ENCODE assay signal across 28 cellular contexts in genomic region chr15:57549935-57550334, GRCh38. TPM values are rescaled to one million over a fixed set of nuclear protein-coding genes. Genes with fewer than 3 reads are reported as not detected.
DNase-seq lines count a peak whose midpoint lies in the region; ATAC-seq and TF ChIP-seq lines count a peak whose summit lies in the region.
"Had no signal": no experiment of that assay in that cellular context is flagged by ENCODE, and none has a peak within 500 bp of the region (broad histone marks: within the 10 kb centered on the region; RNA-seq: fewer than 3 reads in every experiment).

No MANE protein-coding gene starts in this region.

- TF ChIP-seq POLR2A in breast epithelium (IDR thresholded peaks at IDR 0.05) (no peak), esophagus muscularis mucosa (IDR thresholded peaks at IDR 0.05; ENCODE audit: low read depth) (no peak), thyroid gland (IDR thresholded peaks at IDR 0.05) (peak in 1 of 2 donors; percentile 15), gastroesophageal sphincter (IDR thresholded peaks at IDR 0.05) (no peak)

- TF ChIP-seq EP300 in esophagus muscularis mucosa (IDR thresholded peaks at IDR 0.05) (no peak), gastroesophageal sphincter (IDR thresholded peaks at IDR 0.05) (no peak)

- CTCF ChIA-PET in MCF 10A (lab: Yijun Ruan, JAX) = interaction anchor here (0.5 to 3.5 kb wide), 7 partner anchors 10 to 209 kb away, joined by 3 to 17 read pairs (median 5); no protein-coding TSS in a partner anchor

- H3K36me3 ChIP-seq in breast epithelium (peaks cover 4% of the 10 kb centered on the region), esophagus muscularis mucosa (peaks cover 0 to 16% (median 11%) of the 10 kb centered on the region in 4 donors), thyroid gland (peaks cover 17 to 28% of the 10 kb centered on the region in 2 donors), gastroesophageal sphincter (peaks cover 0 to 26% of the 10 kb centered on the region in 2 donors)

- H3K27ac ChIP-seq in breast epithelium (peak overlapping the region; percentile 50 to 83), esophagus muscularis mucosa (replicated peaks in 1 of 4) (peak overlapping the region in 3 of 4 donors; percentile 1 to 73 (median 27)), thyroid gland (peak overlapping the region; percentile 80 to 92 (median 87)), gastroesophageal sphincter (peak overlapping the region in 1 of 4 donors; percentile 68)
- H3K27ac ChIP-seq: 22Rv1, GM23248, right lobe of liver, testis had no signal

- H3K9me3 ChIP-seq in breast epithelium (no peaks in the 10 kb centered on the region), esophagus muscularis mucosa (no peaks in the 10 kb centered on the region), thyroid gland (no peaks in the 10 kb centered on the region), gastroesophageal sphincter (no peaks in the 10 kb centered on the region)
- H3K9me3 ChIP-seq: esophagus squamous epithelium, pancreas, right lobe of liver, testis had no signal

- H3K27me3 Mint-ChIP-seq in MCF 10A (ENCODE audit: insufficient read depth, unreplicated experiment) (no peaks in the 10 kb centered on the region), mesothelial cell of epicardium (ENCODE audit: low read depth) (no peaks in the 10 kb centered on the region)
- H3K27me3 Mint-ChIP-seq: IgD-negative memory B cell; stimulated activated naive B cell treated with anti-CD40 and anti-IgM and Interleukin-4, amounts not matched to agents 10 μg/mL and 1 μg/mL and 100 μg/mL, for 72 hours had no signal

- POLR2A ChIA-PET in MCF 10A (lab: Yijun Ruan, JAX) = no interaction called here

- intact Hi-C loops in breast epithelium (cut with DNase I; ENCODE audit: low total_unique reads) = no loop called here
- intact Hi-C loops in MCF 10A (cut with micrococcal nuclease) = no loop called here
- intact Hi-C loops in esophagus muscularis mucosa (cut with DNase I) = no loop called here
- intact Hi-C loops in thyroid gland (cut with DNase I) = loop anchor here (10.0 kb wide), 1 partner anchor 315 kb away; no protein-coding TSS in a partner anchor
- intact Hi-C loops in head of caudate nucleus (cut with DNase I) = no loop called here

- ATAC-seq in gastroesophageal sphincter = no peak
- ATAC-seq: effector memory CD8-positive, alpha-beta T cell; natural killer cell treated with Interleukin-12 subunit alpha and Interleukin-12 subunit beta and Interleukin-15 and Interleukin-18, amount 100 ng/mL, for 72 hours; right lobe of liver; stimulated activated naive B cell treated with anti-CD40 and anti-IgM and Interleukin-4, amounts not matched to agents 10 μg/mL and 1 μg/mL and 100 μg/mL, for 72 hours had no signal

- H3K4me1 Mint-ChIP-seq in MCF 10A (ENCODE audit: insufficient read depth, unreplicated experiment) = peaks cover 35% of the 10 kb centered on the region
- peaks cover 54% of the 10 kb centered on the region for H3K4me1 Mint-ChIP-seq in mesothelial cell of epicardium
- H3K4me1 Mint-ChIP-seq: stimulated activated naive B cell treated with anti-CD40 and anti-IgM and Interleukin-4, amounts not matched to agents 10 μg/mL and 1 μg/mL and 100 μg/mL, for 72 hours had no signal

- no TSS peak for BruUV-seq in MCF 10A (replicated peaks; lab: Mats Ljungman, UMichigan)

- 87% methylated on average over 6 of the region's 6 CpGs for WGBS in esophagus muscularis mucosa
- 36 to 39% methylated on average over 6 of the region's 6 CpGs for WGBS in thyroid gland, 2 donors
- WGBS in gastroesophageal sphincter (ENCODE audit: low coverage in 1 of 2), 2 donors = 57 to 75% methylated on average over 2 to 5 of the region's 6 CpGs

- H3K9me3 Mint-ChIP-seq in MCF 10A (ENCODE audit: unreplicated experiment) = no peaks in the 10 kb centered on the region
- no peaks in the 10 kb centered on the region for H3K9me3 Mint-ChIP-seq in mesothelial cell of epicardium
- H3K9me3 Mint-ChIP-seq: brain; CD4-positive, alpha-beta T cell; effector memory CD8-positive, alpha-beta T cell; IgD-negative memory B cell; natural killer cell treated with Interleukin-12 subunit alpha and Interleukin-12 subunit beta and Interleukin-15 and Interleukin-18, amount 100 ng/mL, for 72 hours; stimulated activated naive B cell treated with anti-CD40 and anti-IgM and Interleukin-4, amounts not matched to agents 10 μg/mL and 1 μg/mL and 100 μg/mL, for 72 hours had no signal

- H3K4me3 ChIP-seq in breast epithelium = no peak overlapping the region
- no peak overlapping the region for H3K4me3 ChIP-seq in esophagus muscularis mucosa
- no peak overlapping the region for H3K4me3 ChIP-seq in thyroid gland (replicated peaks in 1 of 3)
- no peak overlapping the region for H3K4me3 ChIP-seq in gastroesophageal sphincter
- H3K4me3 ChIP-seq: esophagus squamous epithelium, GM23248, pancreas, right lobe of liver, testis had no signal

- peaks cover 0 to 14% of the 10 kb centered on the region in 2 donors for H3K4me1 ChIP-seq in breast epithelium
- peaks cover 39 to 58% (median 50%) of the 10 kb centered on the region in 4 donors for H3K4me1 ChIP-seq in esophagus muscularis mucosa
- H3K4me1 ChIP-seq in thyroid gland = peaks cover 39 to 43% of the 10 kb centered on the region in 2 donors
- peaks cover 5 to 33% (median 11%) of the 10 kb centered on the region in 3 donors for H3K4me1 ChIP-seq in gastroesophageal sphincter

- DNase-seq in breast epithelium (ENCODE audit: low spot score in 2 of 2) = no peak
- no peak for DNase-seq in MCF 10A (ENCODE audit: unreplicated experiment)
- no peak for DNase-seq in esophagus muscularis mucosa (ENCODE audit: extremely low spot score)
- DNase-seq in mesothelial cell of epicardium (ENCODE audit: low spot score in 2 of 2, unreplicated experiment in 2 of 2) = no peak
- DNase-seq in thyroid gland = peak; percentile 68 to 87
- no peak for DNase-seq in head of caudate nucleus
- DNase-seq in stimulated activated CD4-positive, alpha-beta T cell treated with anti-CD3 and anti-CD28 coated beads, Interleukin-4, amount 100 ng/mL, for 4 hours = no peak
- DNase-seq: activated CD4-positive, alpha-beta T cell treated with anti-CD3 and anti-CD28 coated beads for 48 hours; activated CD8-positive, alpha-beta memory T cell treated with anti-CD3 and anti-CD28 coated beads for 24 hours; activated naive CD4-positive, alpha-beta T cell treated with Interleukin-2 at 50 U/mL for 16 hours; CD4-positive, alpha-beta T cell; effector memory CD8-positive, alpha-beta T cell; esophagus squamous epithelium; foreskin melanocyte; GM23248; NCI-H1092; NCI-H1694 treated with DMSO at 0.1 percent for 48 hours; NCI-H510A treated with DMSO at 0.1 percent for 48 hours; right lobe of liver; SHP77; stimulated activated naive B cell treated with anti-CD40 and anti-IgM and Interleukin-4, amounts not matched to agents 10 μg/mL and 1 μg/mL and 100 μg/mL, for 72 hours; testis had no signal

- H3K27me3 ChIP-seq in breast epithelium (no peaks in the 10 kb centered on the region), esophagus muscularis mucosa (no peaks in the 10 kb centered on the region), thyroid gland (no peaks in the 10 kb centered on the region), gastroesophageal sphincter (no peaks in the 10 kb centered on the region)
- H3K27me3 ChIP-seq: esophagus squamous epithelium, pancreas, right lobe of liver, testis had no signal

- H3K36me3 Mint-ChIP-seq in MCF 10A (ENCODE audit: insufficient read depth, unreplicated experiment) (no peaks in the 10 kb centered on the region), mesothelial cell of epicardium (peaks cover 17% of the 10 kb centered on the region)
- H3K36me3 Mint-ChIP-seq: brain; IgD-negative memory B cell; natural killer cell treated with Interleukin-12 subunit alpha and Interleukin-12 subunit beta and Interleukin-15 and Interleukin-18, amount 100 ng/mL, for 72 hours; stimulated activated naive B cell treated with anti-CD40 and anti-IgM and Interleukin-4, amounts not matched to agents 10 μg/mL and 1 μg/mL and 100 μg/mL, for 72 hours had no signal

- no peak for TF ChIP-seq CTCF in breast epithelium (IDR thresholded peaks at IDR 0.05)
- TF ChIP-seq CTCF in MCF 10A (IDR thresholded peaks at IDR 0.05; ENCODE audit: unreplicated experiment) = no peak
- TF ChIP-seq CTCF in esophagus muscularis mucosa (IDR thresholded peaks at IDR 0.05) = no peak
- TF ChIP-seq CTCF in mesothelial cell of epicardium (IDR thresholded peaks at IDR 0.05; ENCODE audit: unreplicated experiment) = no peak
- no peak for TF ChIP-seq CTCF in thyroid gland (IDR thresholded peaks at IDR 0.05)
- TF ChIP-seq CTCF in gastroesophageal sphincter (IDR thresholded peaks at IDR 0.05) = no peak

- H3K4me3 Mint-ChIP-seq in MCF 10A (ENCODE audit: unreplicated experiment) (no peak overlapping the region), mesothelial cell of epicardium (no peak overlapping the region)
- H3K4me3 Mint-ChIP-seq: brain; CD4-positive, alpha-beta T cell; effector memory CD8-positive, alpha-beta T cell; IgD-negative memory B cell; natural killer cell treated with Interleukin-12 subunit alpha and Interleukin-12 subunit beta and Interleukin-15 and Interleukin-18, amount 100 ng/mL, for 72 hours; stimulated activated naive B cell treated with anti-CD40 and anti-IgM and Interleukin-4, amounts not matched to agents 10 μg/mL and 1 μg/mL and 100 μg/mL, for 72 hours had no signal

- H3K27ac Mint-ChIP-seq in MCF 10A (ENCODE audit: low read depth, unreplicated experiment) (no peak overlapping the region), mesothelial cell of epicardium (peak overlapping the region; percentile 22)
- H3K27ac Mint-ChIP-seq: CD4-positive, alpha-beta T cell; effector memory CD8-positive, alpha-beta T cell; IgD-negative memory B cell; natural killer cell treated with Interleukin-12 subunit alpha and Interleukin-12 subunit beta and Interleukin-15 and Interleukin-18, amount 100 ng/mL, for 72 hours; stimulated activated naive B cell treated with anti-CD40 and anti-IgM and Interleukin-4, amounts not matched to agents 10 μg/mL and 1 μg/mL and 100 μg/mL, for 72 hours had no signal

RNA-seq across cellular contexts. Expression of gene MYZAP, which starts 41.8 kb away (rescaled TPM):
- total RNA-seq in breast epithelium (10 to 100 TPM; 12.1 to 23.0 (median 16.7) TPM), MCF 10A (2022) (0.96 and 1.3 TPM in 2 replicates), esophagus muscularis mucosa (100 to 1,000 TPM; 192 to 274 (median 234) TPM), mesothelial cell of epicardium (3.3 to 3.9 TPM (median 3.8 TPM) in 3 replicates), thyroid gland (10 to 100 TPM in 1 of 4 donors, 1 to 10 TPM in 3; 3.2 to 20.7 (median 6.4) TPM), gastroesophageal sphincter (100 to 1,000 TPM in 3 of 4 donors, 10 to 100 TPM in 1; 13.6 to 299 (median 190) TPM)
- total RNA-seq: GM23248; natural killer cell treated with Interleukin-12 subunit alpha and Interleukin-12 subunit beta and Interleukin-15 and Interleukin-18, amount 100 ng/mL, for 72 hours had no signal

Comparison
In these comparisons a context has a peak if more than half of its experiments do, and no peak if none do; other contexts are left out.
1. DNase-seq: peak in thyroid gland (2 of 2); none in breast epithelium (0 of 2), MCF 10A (single experiment), esophagus muscularis mucosa (single experiment), mesothelial cell of epicardium (0 of 2), head of caudate nucleus (0 of 42) and stimulated activated CD4-positive, alpha-beta T cell treated with anti-CD3 and anti-CD28 coated beads, Interleukin-4, amount 100 ng/mL, for 4 hours (0 of 2).